Comparison of ENCODE assay signal across 1 cellular context in genomic region chr5:146772881-146773440, GRCh38.
TF ChIP-seq lines count a peak whose summit lies in the region.

No MANE protein-coding gene starts in this region.

TF ChIP-seq in GM23338, 12 proteins besides CTCF, POLR2A, EP300 and RAD21 (continued from another document):
- TF ChIP-seq, protein P1, sequence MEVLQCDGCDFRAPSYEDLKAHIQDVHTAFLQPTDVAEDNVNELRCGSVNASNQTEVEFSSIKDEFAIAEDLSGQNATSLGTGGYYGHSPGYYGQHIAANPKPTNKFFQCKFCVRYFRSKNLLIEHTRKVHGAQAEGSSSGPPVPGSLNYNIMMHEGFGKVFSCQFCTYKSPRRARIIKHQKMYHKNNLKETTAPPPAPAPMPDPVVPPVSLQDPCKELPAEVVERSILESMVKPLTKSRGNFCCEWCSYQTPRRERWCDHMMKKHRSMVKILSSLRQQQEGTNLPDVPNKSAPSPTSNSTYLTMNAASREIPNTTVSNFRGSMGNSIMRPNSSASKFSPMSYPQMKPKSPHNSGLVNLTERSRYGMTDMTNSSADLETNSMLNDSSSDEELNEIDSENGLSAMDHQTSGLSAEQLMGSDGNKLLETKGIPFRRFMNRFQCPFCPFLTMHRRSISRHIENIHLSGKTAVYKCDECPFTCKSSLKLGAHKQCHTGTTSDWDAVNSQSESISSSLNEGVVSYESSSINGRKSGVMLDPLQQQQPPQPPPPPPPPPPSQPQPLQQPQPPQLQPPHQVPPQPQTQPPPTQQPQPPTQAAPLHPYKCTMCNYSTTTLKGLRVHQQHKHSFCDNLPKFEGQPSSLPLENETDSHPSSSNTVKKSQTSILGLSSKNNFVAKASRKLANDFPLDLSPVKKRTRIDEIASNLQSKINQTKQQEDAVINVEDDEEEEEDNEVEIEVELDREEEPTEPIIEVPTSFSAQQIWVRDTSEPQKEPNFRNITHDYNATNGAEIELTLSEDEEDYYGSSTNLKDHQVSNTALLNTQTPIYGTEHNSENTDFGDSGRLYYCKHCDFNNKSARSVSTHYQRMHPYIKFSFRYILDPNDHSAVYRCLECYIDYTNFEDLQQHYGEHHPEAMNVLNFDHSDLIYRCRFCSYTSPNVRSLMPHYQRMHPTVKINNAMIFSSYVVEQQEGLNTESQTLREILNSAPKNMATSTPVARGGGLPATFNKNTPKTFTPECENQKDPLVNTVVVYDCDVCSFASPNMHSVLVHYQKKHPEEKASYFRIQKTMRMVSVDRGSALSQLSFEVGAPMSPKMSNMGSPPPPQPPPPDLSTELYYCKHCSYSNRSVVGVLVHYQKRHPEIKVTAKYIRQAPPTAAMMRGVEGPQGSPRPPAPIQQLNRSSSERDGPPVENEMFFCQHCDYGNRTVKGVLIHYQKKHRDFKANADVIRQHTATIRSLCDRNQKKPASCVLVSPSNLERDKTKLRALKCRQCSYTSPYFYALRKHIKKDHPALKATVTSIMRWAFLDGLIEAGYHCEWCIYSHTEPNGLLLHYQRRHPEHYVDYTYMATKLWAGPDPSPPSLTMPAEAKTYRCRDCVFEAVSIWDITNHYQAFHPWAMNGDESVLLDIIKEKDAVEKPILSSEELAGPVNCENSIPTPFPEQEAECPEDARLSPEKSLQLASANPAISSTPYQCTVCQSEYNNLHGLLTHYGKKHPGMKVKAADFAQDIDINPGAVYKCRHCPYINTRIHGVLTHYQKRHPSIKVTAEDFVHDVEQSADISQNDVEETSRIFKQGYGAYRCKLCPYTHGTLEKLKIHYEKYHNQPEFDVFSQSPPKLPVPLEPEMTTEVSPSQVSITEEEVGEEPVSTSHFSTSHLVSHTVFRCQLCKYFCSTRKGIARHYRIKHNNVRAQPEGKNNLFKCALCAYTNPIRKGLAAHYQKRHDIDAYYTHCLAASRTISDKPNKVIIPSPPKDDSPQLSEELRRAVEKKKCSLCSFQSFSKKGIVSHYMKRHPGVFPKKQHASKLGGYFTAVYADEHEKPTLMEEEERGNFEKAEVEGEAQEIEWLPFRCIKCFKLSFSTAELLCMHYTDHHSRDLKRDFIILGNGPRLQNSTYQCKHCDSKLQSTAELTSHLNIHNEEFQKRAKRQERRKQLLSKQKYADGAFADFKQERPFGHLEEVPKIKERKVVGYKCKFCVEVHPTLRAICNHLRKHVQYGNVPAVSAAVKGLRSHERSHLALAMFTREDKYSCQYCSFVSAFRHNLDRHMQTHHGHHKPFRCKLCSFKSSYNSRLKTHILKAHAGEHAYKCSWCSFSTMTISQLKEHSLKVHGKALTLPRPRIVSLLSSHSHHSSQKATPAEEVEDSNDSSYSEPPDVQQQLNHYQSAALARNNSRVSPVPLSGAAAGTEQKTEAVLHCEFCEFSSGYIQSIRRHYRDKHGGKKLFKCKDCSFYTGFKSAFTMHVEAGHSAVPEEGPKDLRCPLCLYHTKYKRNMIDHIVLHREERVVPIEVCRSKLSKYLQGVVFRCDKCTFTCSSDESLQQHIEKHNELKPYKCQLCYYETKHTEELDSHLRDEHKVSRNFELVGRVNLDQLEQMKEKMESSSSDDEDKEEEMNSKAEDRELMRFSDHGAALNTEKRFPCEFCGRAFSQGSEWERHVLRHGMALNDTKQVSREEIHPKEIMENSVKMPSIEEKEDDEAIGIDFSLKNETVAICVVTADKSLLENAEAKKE (CRISPR knock-in tag; IDR thresholded peaks at IDR 0.05): no peak
- TF ChIP-seq CREB1 (CRISPR knock-in tag; IDR thresholded peaks at IDR 0.05; ENCODE audit: low read depth) (no peak), NANOG (IDR thresholded peaks at IDR 0.05; ENCODE audit: borderline replicate concordance) (no peak)
